Comparison of ENCODE assay signal across 11 cellular contexts in genomic region chr2:95530734-95531133, GRCh38. TPM values are rescaled to one million over a fixed set of nuclear protein-coding genes. Genes with fewer than 3 reads are reported as not detected.
DNase-seq lines count a peak whose midpoint lies in the region; ATAC-seq and TF ChIP-seq lines count a peak whose summit lies in the region.
"Had no signal": no experiment of that assay in that cellular context is flagged by ENCODE, and none has a peak within 500 bp of the region (broad histone marks: within the 10 kb centered on the region; RNA-seq: fewer than 3 reads in every experiment).

No MANE protein-coding gene starts in this region.

- no peaks in the 10 kb centered on the region for H4K20me1 ChIP-seq in H9 (ENCODE audit: control insufficient read depth, insufficient read depth, insufficient read length)

- H3K36me3 ChIP-seq in CD4-positive, alpha-beta memory T cell (ENCODE audit: insufficient read depth, low read length), result no peaks in the 10 kb centered on the region

- no peaks in the 10 kb centered on the region for H3K23me2 ChIP-seq in H9 (ENCODE audit: insufficient read length, low read depth, low read length, poor library complexity, severe bottlenecking)

- no peak overlapping the region for H2BK120ac ChIP-seq in H9 (ENCODE audit: low read depth, low read length, poor library complexity, severe bottlenecking)

- no peak overlapping the region for H2BK5ac ChIP-seq in H9 (ENCODE audit: insufficient read length, low read length)

- WGBS in H9 (ENCODE audit: extremely low coverage, insufficient read length, low lambda C conversion rate), result no CpG with 5 or more reads among the region's 9 CpGs

- peak; percentile 72 for ATAC-seq in HG02884 (IDR thresholded peaks at IDR 0.05; ENCODE audit: unreplicated experiment)
- peak; percentile 89 to 91 for ATAC-seq in activated T-cell treated with anti-CD3 and anti-CD28 coated beads, Interleukin-2, amount 50 U/mL, for 72 hours (replicated peaks in 1 of 2)
- ATAC-seq in GM19324 (IDR thresholded peaks at IDR 0.05; ENCODE audit: low FRiP score, unreplicated experiment), result no peak

- no peak overlapping the region for H3K14ac ChIP-seq in H9 (ENCODE audit: insufficient read depth, low read length)

- no peak overlapping the region for H2AFZ ChIP-seq in H9 (ENCODE audit: low read length)

- no peak overlapping the region for H2BK20ac ChIP-seq in H9 (ENCODE audit: low read depth, low read length, poor library complexity, severe bottlenecking)

- H3K4me1 ChIP-seq in CD4-positive, alpha-beta memory T cell (ENCODE audit: insufficient read depth, low read length), result peaks cover 15% of the 10 kb centered on the region
- peaks cover 2% of the 10 kb centered on the region; the same call in 1 of the 2 replicates for H3K4me1 ChIP-seq in H9 (ENCODE audit: insufficient read depth, low read length)

- no peak overlapping the region for H4K8ac ChIP-seq in H9 (replicated peaks; ENCODE audit: insufficient read length, low read depth, low read length)

- H3K4me3 Mint-ChIP-seq in activated T-cell treated with anti-CD3 and anti-CD28 coated beads, Interleukin-2, amount 50 U/mL, for 72 hours, result peak overlapping the region; percentile 58 to 73
- H3K4me3 Mint-ChIP-seq in CD4-positive, alpha-beta memory T cell, result no peak overlapping the region
- H3K4me3 Mint-ChIP-seq in H9, result no peak overlapping the region
- H3K4me3 Mint-ChIP-seq: mesothelial cell of epicardium had no signal

- H3K27ac Mint-ChIP-seq in activated T-cell treated with anti-CD3 and anti-CD28 coated beads, Interleukin-2, amount 50 U/mL, for 72 hours, result peak overlapping the region; percentile 82
- no peak overlapping the region for H3K27ac Mint-ChIP-seq in CD4-positive, alpha-beta memory T cell
- H3K27ac Mint-ChIP-seq in H9, result no peak overlapping the region
- H3K27ac Mint-ChIP-seq: mesothelial cell of epicardium had no signal

- no peak overlapping the region for H3K9ac ChIP-seq in H9 (ENCODE audit: extremely low read depth, insufficient read length, low read length)

- peaks cover 13% of the 10 kb centered on the region for H3K27me3 Mint-ChIP-seq in activated T-cell treated with anti-CD3 and anti-CD28 coated beads, Interleukin-2, amount 50 U/mL, for 72 hours (ENCODE audit: low read depth)
- H3K27me3 Mint-ChIP-seq in CD4-positive, alpha-beta memory T cell, result peaks cover 0 to 2% of the 10 kb centered on the region in 2 donors
- H3K27me3 Mint-ChIP-seq in H9 (ENCODE audit: low read depth), result peaks cover 13% of the 10 kb centered on the region

- no peak overlapping the region for H3K4me2 ChIP-seq in H9 (ENCODE audit: insufficient read depth, insufficient read length, low read length)

- intact Hi-C loops in CD4-positive, alpha-beta memory T cell (cut with micrococcal nuclease), result no loop called here

- no peak overlapping the region for H3T11ph ChIP-seq in H9 (ENCODE audit: low read length)

- no peak overlapping the region for H2BK15ac ChIP-seq in H9 (ENCODE audit: low read depth, low read length)

- TF ChIP-seq CTCF in H9 (conservative IDR thresholded peaks at IDR 0.05), result no peak

- no peak overlapping the region for H2AK5ac ChIP-seq in H9 (ENCODE audit: insufficient read length, low read length)

- CTCF ChIA-PET in CD4-positive, alpha-beta memory T cell (lab: Charles Lee; ENCODE audit: partially characterized antibody), result no interaction called here

- H3K79me1 ChIP-seq in H9 (ENCODE audit: insufficient read depth, low read depth, low read length, poor library complexity, severe bottlenecking), result no peaks in the 10 kb centered on the region

- no peak overlapping the region for H3K4me3 ChIP-seq in CD4-positive, alpha-beta memory T cell (ENCODE audit: low read length in 2 of 2)

- no peak overlapping the region for H2BK12ac ChIP-seq in H9 (ENCODE audit: insufficient read length, low read depth, low read length)

- H3K27me3 ChIP-seq in CD4-positive, alpha-beta memory T cell (ENCODE audit: insufficient read depth, low read length), result no peaks in the 10 kb centered on the region
- no peaks in the 10 kb centered on the region for H3K27me3 ChIP-seq in H9 (ENCODE audit: insufficient read depth, low read length)

- no peak overlapping the region for H4K5ac ChIP-seq in H9 (ENCODE audit: insufficient read length, low read depth, low read length)

- peaks cover 0 to 4% of the 10 kb centered on the region in 2 donors for H3K9me3 Mint-ChIP-seq in activated T-cell treated with anti-CD3 and anti-CD28 coated beads, Interleukin-2, amount 50 U/mL, for 72 hours
- H3K9me3 Mint-ChIP-seq in CD4-positive, alpha-beta memory T cell, result peaks cover 0 to 30% (median 4%) of the 10 kb centered on the region in 8 donors
- H3K9me3 Mint-ChIP-seq in H9, result peaks cover 0 to 55% of the 10 kb centered on the region in 2 experiments; a peak in 2 of 5 replicates
- H3K9me3 Mint-ChIP-seq: mesothelial cell of epicardium had no signal

- no peak overlapping the region for H3K18ac ChIP-seq in H9 (ENCODE audit: insufficient read length, low read depth, low read length)

- peaks cover 11 to 12% of the 10 kb centered on the region in 2 donors for H3K36me3 Mint-ChIP-seq in activated T-cell treated with anti-CD3 and anti-CD28 coated beads, Interleukin-2, amount 50 U/mL, for 72 hours (ENCODE audit: insufficient read depth in 2 of 2)
- H3K36me3 Mint-ChIP-seq in CD4-positive, alpha-beta memory T cell, result peaks cover 2 to 28% of the 10 kb centered on the region in 2 donors
- H3K36me3 Mint-ChIP-seq in H9 (ENCODE audit: insufficient read depth in 1 of 3, low read depth in 3 of 3), result no peaks in the 10 kb centered on the region
- H3K36me3 Mint-ChIP-seq: mesothelial cell of epicardium had no signal

- POLR2A ChIA-PET in CD4-positive, alpha-beta memory T cell (lab: Charles Lee; ENCODE audit: partially characterized antibody), result no interaction called here

- H3K27ac ChIP-seq in CD4-positive, alpha-beta memory T cell (ENCODE audit: low read depth, low read length), result no peak overlapping the region
- H3K27ac ChIP-seq in H9 (ENCODE audit: insufficient read length, low read depth, low read length), result no peak overlapping the region

- no peaks in the 10 kb centered on the region for H3K9me3 ChIP-seq in CD4-positive, alpha-beta memory T cell (ENCODE audit: control insufficient read depth in 1 of 2, low read length in 2 of 2)
- H3K9me3 ChIP-seq in H9 (ENCODE audit: control insufficient read depth, low read depth, low read length), result no peaks in the 10 kb centered on the region

- H4K91ac ChIP-seq in H9 (ENCODE audit: insufficient read length, low read depth, low read length), result no peak overlapping the region

- H3K4ac ChIP-seq in H9 (ENCODE audit: low read depth, low read length), result no peak overlapping the region

- no peaks in the 10 kb centered on the region for H3K79me2 ChIP-seq in H9 (ENCODE audit: insufficient read depth, low read length)

- H3K4me1 Mint-ChIP-seq in activated T-cell treated with anti-CD3 and anti-CD28 coated beads, Interleukin-2, amount 50 U/mL, for 72 hours (ENCODE audit: low read depth), result peaks cover 38% of the 10 kb centered on the region
- peaks cover 6 to 10% (median 7%) of the 10 kb centered on the region in 4 donors for H3K4me1 Mint-ChIP-seq in CD4-positive, alpha-beta memory T cell
- peaks cover 0 to 12% of the 10 kb centered on the region in 2 experiments; a peak in 2 of 4 replicates for H3K4me1 Mint-ChIP-seq in H9
- H3K4me1 Mint-ChIP-seq: mesothelial cell of epicardium had no signal

- DNase-seq in stimulated activated naive CD4-positive, alpha-beta T cell treated with Interleukin-2 at 50 U/mL for 16 hours (lab: John Stamatoyannopoulos, UW), result peak; percentile 17
- DNase-seq in stimulated activated naive CD4-positive, alpha-beta T cell (lab: John Stamatoyannopoulos, UW), result no peak
- peak; percentile 66 to 81 for DNase-seq in activated T-cell treated with anti-CD3 and anti-CD28 coated beads, Interleukin-2, amount 50 U/mL, for 72 hours
- no peak for DNase-seq in CD4-positive, alpha-beta memory T cell
- no peak for DNase-seq in H9
- DNase-seq in SHP77 treated with DMSO at 0.1 percent for 48 hours (lab: John Stamatoyannopoulos, UW), result no peak
- DNase-seq: NCI-H446 had no signal

- H3K56ac ChIP-seq in H9 (ENCODE audit: insufficient read length, low read depth, low read length), result no peak overlapping the region

- H3K23ac ChIP-seq in H9 (ENCODE audit: insufficient read length, low read depth, low read length), result no peak overlapping the region

RNA-seq across cellular contexts. Expression of gene TRIM43B, which starts 46.2 kb away (rescaled TPM):
- total RNA-seq in activated T-cell treated with anti-CD3 and anti-CD28 coated beads, Interleukin-2, amount 50 U/mL, for 72 hours, result not detected
- not detected for total RNA-seq in CD4-positive, alpha-beta memory T cell
- polyA plus RNA-seq in CD4-positive, alpha-beta memory T cell, result not detected
- total RNA-seq in H9 (2021), result not detected in 2 replicates
- total RNA-seq: mesothelial cell of epicardium had no signal
- polyA plus RNA-seq: adipose tissue had no signal

Comparison
In these comparisons a context has a peak if more than half of its experiments do, and no peak if none do; other contexts are left out.
1. DNase-seq: peak in stimulated activated naive CD4-positive, alpha-beta T cell treated with Interleukin-2 at 50 U/mL for 16 hours (single experiment) and activated T-cell treated with anti-CD3 and anti-CD28 coated beads, Interleukin-2, amount 50 U/mL, for 72 hours (2 of 2); none in stimulated activated naive CD4-positive, alpha-beta T cell (0 of 6), CD4-positive, alpha-beta memory T cell (0 of 5), H9 (single experiment) and SHP77 treated with DMSO at 0.1 percent for 48 hours (single experiment).
2. H3K4me3 Mint-ChIP-seq: peak in activated T-cell treated with anti-CD3 and anti-CD28 coated beads, Interleukin-2, amount 50 U/mL, for 72 hours (2 of 2); none in CD4-positive, alpha-beta memory T cell (0 of 8) and H9 (0 of 2).